ENCODE assay signal across 2 cellular contexts in the genomic region with DNA sequence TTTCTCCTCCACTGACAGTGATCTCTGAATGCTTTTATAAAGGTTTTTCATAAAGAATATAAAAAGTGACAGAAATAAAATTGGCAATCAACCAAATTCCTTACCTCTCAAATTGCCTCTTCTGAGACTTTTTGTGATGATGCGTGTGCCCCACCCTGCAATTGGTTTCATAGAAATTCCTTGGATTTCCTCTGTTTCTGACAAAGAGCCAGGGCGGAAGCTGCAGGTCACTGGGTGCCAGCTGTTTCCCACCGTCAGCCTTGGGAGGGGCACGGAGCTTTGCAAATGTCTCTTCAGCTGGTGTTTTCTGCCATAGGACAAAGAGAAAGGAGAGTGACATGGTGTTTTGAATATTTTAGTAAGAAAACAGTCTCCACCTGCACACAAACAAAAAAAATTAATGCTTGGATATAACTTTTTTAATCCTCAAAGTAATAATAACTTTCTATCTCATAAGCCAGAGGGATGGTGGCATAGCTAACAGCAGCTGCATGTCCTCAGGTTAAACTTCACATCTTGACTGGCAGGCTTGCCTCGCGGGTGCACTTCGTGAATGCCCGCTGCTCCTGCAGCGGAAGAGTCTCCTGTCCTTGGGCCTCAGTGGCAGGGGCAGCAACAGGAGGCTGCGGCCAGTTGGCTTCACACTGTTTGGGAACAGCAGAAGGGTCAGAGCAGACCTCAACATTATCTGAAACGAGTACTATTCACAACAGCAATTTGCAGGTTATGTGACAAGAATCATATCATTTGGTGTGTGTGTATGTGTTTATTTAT.
A peak's percentile ranks its signal among the peaks of the same experiment; 100 is the strongest.
TF ChIP-seq lines count a peak whose summit lies in the region.

No MANE protein-coding gene starts in this region.

TF ChIP-seq in HepG2, 621 proteins besides CTCF, POLR2A, EP300 and RAD21:
- TF ChIP-seq, protein P1, sequence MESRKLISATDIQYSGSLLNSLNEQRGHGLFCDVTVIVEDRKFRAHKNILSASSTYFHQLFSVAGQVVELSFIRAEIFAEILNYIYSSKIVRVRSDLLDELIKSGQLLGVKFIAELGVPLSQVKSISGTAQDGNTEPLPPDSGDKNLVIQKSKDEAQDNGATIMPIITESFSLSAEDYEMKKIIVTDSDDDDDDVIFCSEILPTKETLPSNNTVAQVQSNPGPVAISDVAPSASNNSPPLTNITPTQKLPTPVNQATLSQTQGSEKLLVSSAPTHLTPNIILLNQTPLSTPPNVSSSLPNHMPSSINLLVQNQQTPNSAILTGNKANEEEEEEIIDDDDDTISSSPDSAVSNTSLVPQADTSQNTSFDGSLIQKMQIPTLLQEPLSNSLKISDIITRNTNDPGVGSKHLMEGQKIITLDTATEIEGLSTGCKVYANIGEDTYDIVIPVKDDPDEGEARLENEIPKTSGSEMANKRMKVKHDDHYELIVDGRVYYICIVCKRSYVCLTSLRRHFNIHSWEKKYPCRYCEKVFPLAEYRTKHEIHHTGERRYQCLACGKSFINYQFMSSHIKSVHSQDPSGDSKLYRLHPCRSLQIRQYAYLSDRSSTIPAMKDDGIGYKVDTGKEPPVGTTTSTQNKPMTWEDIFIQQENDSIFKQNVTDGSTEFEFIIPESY (CRISPR knock-in tag; IDR thresholded peaks at IDR 0.05) = 0 out of 2 replicates have a peak, but pooled peaks have one; percentile 58
- no peak for TF ChIP-seq SKI (IDR thresholded peaks at IDR 0.05; ENCODE audit: partially characterized antibody)

TF ChIP-seq in liver, 16 proteins besides CTCF, POLR2A, EP300 and RAD21:
- TF ChIP-seq MAX (IDR thresholded peaks at IDR 0.05) = no peak
- no peak for TF ChIP-seq SP1 (IDR thresholded peaks at IDR 0.05)
- peak; percentile 85 for TF ChIP-seq NR2F2 (IDR thresholded peaks at IDR 0.05)
- TF ChIP-seq, protein P1 (IDR thresholded peaks at IDR 0.05) = no peak
- no peak for TF ChIP-seq JUND (IDR thresholded peaks at IDR 0.05)
- no peak for TF ChIP-seq RXRA (IDR thresholded peaks at IDR 0.05)
